In genomic region chr3:160564205-160564922, GRCh38 we compare ENCODE assay signal across 8 cellular contexts. TPM values are rescaled to one million over a fixed set of nuclear protein-coding genes. Genes with fewer than 3 reads are reported as not detected.
DNase-seq lines count a peak whose midpoint lies in the region; ATAC-seq and TF ChIP-seq lines count a peak whose summit lies in the region.

No MANE protein-coding gene starts in this region.

- H3K27ac Mint-ChIP-seq in IgD-negative memory B cell, result peak overlapping the region; percentile 80 to 99 (median 87)
- peak overlapping the region; percentile 93 for H3K27ac Mint-ChIP-seq in activated CD8-positive, alpha-beta T cell treated with anti-CD3 and anti-CD28 coated beads, Interleukin-2, amount 10 ng/mL, durations not matched to agents 7 days and 5 days

- H3K27me3 Mint-ChIP-seq in IgD-negative memory B cell, result no peaks in the 10 kb centered on the region
- no peaks in the 10 kb centered on the region for H3K27me3 Mint-ChIP-seq in activated CD8-positive, alpha-beta T cell treated with anti-CD3 and anti-CD28 coated beads, Interleukin-2, amount 10 ng/mL, durations not matched to agents 7 days and 5 days (ENCODE audit: low read depth)

- H3K4me1 Mint-ChIP-seq in IgD-negative memory B cell, result peaks cover 52 to 68% (median 59%) of the 10 kb centered on the region in 3 donors
- H3K4me1 Mint-ChIP-seq in activated CD8-positive, alpha-beta T cell treated with anti-CD3 and anti-CD28 coated beads, Interleukin-2, amount 10 ng/mL, durations not matched to agents 7 days and 5 days (ENCODE audit: low read depth), result peaks cover 74% of the 10 kb centered on the region

- peak; percentile 10 for DNase-seq in Daoy (ENCODE audit: low read depth)
- DNase-seq in activated CD8-positive, alpha-beta T cell treated with anti-CD3 and anti-CD28 coated beads, Interleukin-2, amount 10 ng/mL, durations not matched to agents 7 days and 5 days, result peak; percentile 26
- DNase-seq in right cardiac atrium, result peak in 1 of 3 donors; percentile 75
- DNase-seq in gastrocnemius medialis, result no peak
- no peak for DNase-seq in activated CD4-positive, CD25-positive, alpha-beta regulatory T cell treated with anti-CD3 and anti-CD28 coated beads, Interleukin-2, amount 50 U/mL, for 72 hours
- DNase-seq in mucosa of gallbladder (ENCODE audit: low spot score), result no peak

- no peak for TF ChIP-seq CTCF in gastrocnemius medialis (IDR thresholded peaks at IDR 0.05 in 4 of 5, conservative IDR thresholded peaks at IDR 0.05 in 1 of 5)

- CTCF ChIA-PET in activated CD8-positive, alpha-beta T cell treated with anti-CD3 and anti-CD28 coated beads, Interleukin-2, amount 10 ng/mL, durations not matched to agents 7 days and 5 days (lab: Charles Lee), result interaction anchor here (0.8 to 1.4 kb wide), 3 partner anchors 10 to 471 kb away, joined by 3 to 4 read pairs (median 3); no protein-coding TSS in a partner anchor

- in situ Hi-C loops in gastrocnemius medialis (cut with MboI; ENCODE audit: low sequenced_read_pairs in 4 of 4), result loop anchor here in 2 of 4 donors (10.0 kb wide), 1 partner anchor 190 kb away; the partner anchor contains the start of gene PPM1L (in 2 of the 2)

- H3K27ac ChIP-seq in right cardiac atrium (ENCODE audit: low read length), result peak overlapping the region; percentile 93
- H3K27ac ChIP-seq in gastrocnemius medialis, result peak overlapping the region; percentile 97 to 100 (median 98)

- no peak for TF ChIP-seq POLR2A in gastrocnemius medialis (IDR thresholded peaks at IDR 0.05)

- H3K36me3 Mint-ChIP-seq in IgD-negative memory B cell, result peaks cover 5% of the 10 kb centered on the region
- H3K36me3 Mint-ChIP-seq in activated CD8-positive, alpha-beta T cell treated with anti-CD3 and anti-CD28 coated beads, Interleukin-2, amount 10 ng/mL, durations not matched to agents 7 days and 5 days (ENCODE audit: low read depth), result peaks cover 43% of the 10 kb centered on the region

- H3K9me3 ChIP-seq in right cardiac atrium (ENCODE audit: control insufficient read depth, low read length), result no peaks in the 10 kb centered on the region
- H3K9me3 ChIP-seq in gastrocnemius medialis, result no peaks in the 10 kb centered on the region

- H3K4me1 ChIP-seq in right cardiac atrium (ENCODE audit: control insufficient read depth, insufficient read depth, low read length) (no peaks in the 10 kb centered on the region), gastrocnemius medialis (peaks cover 58 to 63% of the 10 kb centered on the region in 2 donors)

- peaks cover 0 to 3% (median 0%) of the 10 kb centered on the region in 3 donors for H3K9me3 Mint-ChIP-seq in IgD-negative memory B cell
- no peaks in the 10 kb centered on the region for H3K9me3 Mint-ChIP-seq in activated CD8-positive, alpha-beta T cell treated with anti-CD3 and anti-CD28 coated beads, Interleukin-2, amount 10 ng/mL, durations not matched to agents 7 days and 5 days (ENCODE audit: insufficient read depth)

- peaks cover 0 to 11% of the 10 kb centered on the region in 2 donors for H3K36me3 ChIP-seq in gastrocnemius medialis

- intact Hi-C loops in right cardiac atrium (cut with DNase I), result no loop called here
- intact Hi-C loops in gastrocnemius medialis (cut with DNase I; ENCODE audit: low total_unique reads), result loop anchor here (5.0 to 10.0 kb wide), 6 partner anchors 170 to 740 kb away; partner anchors contain the start of genes IFT80, NMD3 and SMC4

- H3K4me3 ChIP-seq in right cardiac atrium (ENCODE audit: low read length), result peak overlapping the region; percentile 51
- peak overlapping the region; percentile 71 to 99 (median 94) for H3K4me3 ChIP-seq in gastrocnemius medialis

- no peak for ATAC-seq in activated CD8-positive, alpha-beta T cell treated with anti-CD3 and anti-CD28 coated beads, Interleukin-2, amount 10 ng/mL, durations not matched to agents 7 days and 5 days
- no peak for ATAC-seq in right cardiac atrium
- peak in 1 of 2 donors; percentile 15 for ATAC-seq in gastrocnemius medialis
- no peak for ATAC-seq in GM21367 (IDR thresholded peaks at IDR 0.05; ENCODE audit: unreplicated experiment)

- under 1% methylated on average over 39 of the region's 39 CpGs for WGBS in right cardiac atrium

- POLR2A ChIA-PET in activated CD8-positive, alpha-beta T cell treated with anti-CD3 and anti-CD28 coated beads, Interleukin-2, amount 10 ng/mL, durations not matched to agents 7 days and 5 days (lab: Charles Lee), result interaction anchor here (1.0 to 3.5 kb wide), 5 partner anchors 10 to 164 kb away, joined by 3 to 26 read pairs (median 6); partner anchors contain the start of genes SMC4 and TRIM59

- H3K4me3 Mint-ChIP-seq in IgD-negative memory B cell, result peak overlapping the region; percentile 90 to 96 (median 94)
- peak overlapping the region; percentile 91 for H3K4me3 Mint-ChIP-seq in activated CD8-positive, alpha-beta T cell treated with anti-CD3 and anti-CD28 coated beads, Interleukin-2, amount 10 ng/mL, durations not matched to agents 7 days and 5 days

- no peaks in the 10 kb centered on the region for H3K27me3 ChIP-seq in right cardiac atrium (ENCODE audit: control insufficient read depth, insufficient read depth)
- H3K27me3 ChIP-seq in gastrocnemius medialis, result no peaks in the 10 kb centered on the region

RNA-seq across cellular contexts. Expression of gene KPNA4, which starts 1.0 kb away (rescaled TPM):
- 31.2 and 33.3 TPM in 2 replicates for total RNA-seq in Daoy (2014; rRNA removed; shearing (Covaris generic))
- 9.5 TPM for polyA plus RNA-seq in IgD-negative memory B cell
- 10 to 100 TPM; 36.7 to 46.3 TPM for total RNA-seq in activated CD8-positive, alpha-beta T cell treated with anti-CD3 and anti-CD28 coated beads, Interleukin-2, amount 10 ng/mL, durations not matched to agents 7 days and 5 days
- 100 to 1,000 TPM in 3 of 4 donors, 10 to 100 TPM in 1; 96.4 to 132 (median 107) TPM for total RNA-seq in right cardiac atrium
- polyA plus RNA-seq in right cardiac atrium, result 27.9 TPM
- total RNA-seq in gastrocnemius medialis, result 100 to 1,000 TPM in 1 of 4 donors, 10 to 100 TPM in 3; 78.9 to 126 (median 86.0) TPM
- total RNA-seq in mucosa of gallbladder, result 49.1 TPM

Comparison
In these comparisons a context has a peak if more than half of its experiments do, and no peak if none do; other contexts are left out.
1. DNase-seq: peak in Daoy (single experiment) and activated CD8-positive, alpha-beta T cell treated with anti-CD3 and anti-CD28 coated beads, Interleukin-2, amount 10 ng/mL, durations not matched to agents 7 days and 5 days (single experiment); none in gastrocnemius medialis (0 of 2), activated CD4-positive, CD25-positive, alpha-beta regulatory T cell treated with anti-CD3 and anti-CD28 coated beads, Interleukin-2, amount 50 U/mL, for 72 hours (single experiment) and mucosa of gallbladder (single experiment).